In the genomic region with DNA sequence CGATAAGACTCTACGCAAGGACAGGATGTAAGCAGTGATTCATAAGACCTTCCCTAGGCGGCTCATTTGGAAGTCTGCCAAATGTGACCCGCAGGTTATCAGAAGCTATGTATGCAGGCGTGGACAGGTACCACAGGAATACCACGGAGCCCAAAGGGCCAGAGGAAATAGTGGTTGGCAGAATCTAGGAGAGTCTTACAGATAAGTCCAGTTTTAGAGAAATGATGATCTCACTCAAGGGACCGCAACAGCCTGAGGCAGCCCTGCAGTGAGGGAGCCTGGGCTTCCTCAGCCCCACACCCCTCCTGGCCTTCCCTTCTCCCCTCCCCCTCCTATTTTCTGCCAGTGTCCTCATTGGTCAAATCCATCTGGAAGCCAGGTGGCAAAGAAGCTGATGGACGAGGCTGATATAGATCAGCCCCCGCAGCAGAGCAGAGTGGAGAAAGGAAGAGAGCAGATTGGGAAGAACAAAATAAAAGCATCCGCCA, we compare ENCODE assay signal across 19 cellular contexts.
DNase-seq lines count a peak whose midpoint lies in the region; ATAC-seq and TF ChIP-seq lines count a peak whose summit lies in the region.
"Had no signal": no experiment of that assay in that cellular context is flagged by ENCODE, and none has a peak within 500 bp of the region (broad histone marks: within the 10 kb centered on the region; RNA-seq: fewer than 3 reads in every experiment).

No MANE protein-coding gene starts in this region.

- peaks cover 4% of the 10 kb centered on the region for H3K27me3 Mint-ChIP-seq in H9 (ENCODE audit: low read depth)
- H3K27me3 Mint-ChIP-seq in activated T-helper 2 cell treated with anti-CD3 and anti-CD28 coated beads, Interferon-gamma antibody, Interleukin-2, Interleukin-4, amounts not matched to agents 10 μg/mL and 5 μg/mL and 100 μg/mL, durations not matched to agents 14 hours and 24 hours and 36 hours (ENCODE audit: low read depth): no peaks in the 10 kb centered on the region

- H3K4me3 Mint-ChIP-seq in H9: no peak overlapping the region
- no peak overlapping the region for H3K4me3 Mint-ChIP-seq in activated T-helper 2 cell treated with anti-CD3 and anti-CD28 coated beads, Interferon-gamma antibody, Interleukin-2, Interleukin-4, amounts not matched to agents 10 μg/mL and 5 μg/mL and 100 μg/mL, durations not matched to agents 14 hours and 24 hours and 36 hours (ENCODE audit: low read depth)
- H3K4me3 Mint-ChIP-seq: central memory CD8-positive, alpha-beta T cell had no signal

- peak; percentile 10 for DNase-seq in COLO668 (lab: John Stamatoyannopoulos, UW; ENCODE audit: unreplicated experiment)
- DNase-seq in H9: peak; percentile 43
- peak; percentile 8 for DNase-seq in SK-N-DZ (ENCODE audit: low spot score)
- DNase-seq in fibroblast of pulmonary artery (ENCODE audit: low read depth): peak; percentile 51
- DNase-seq in activated T-helper 2 cell treated with anti-CD3 and anti-CD28 coated beads, Interferon-gamma antibody, Interleukin-2, Interleukin-4, amounts not matched to agents 10 μg/mL and 5 μg/mL and 100 μg/mL, durations not matched to agents 14 hours and 24 hours and 36 hours (ENCODE audit: low spot score): no peak
- no peak for DNase-seq in stimulated activated CD8-positive, alpha-beta memory T cell treated with anti-CD3 and anti-CD28 coated beads, Interleukin-4, amount 100 ng/mL, for 48 hours
- DNase-seq: activated CD4-positive, alpha-beta T cell treated with anti-CD3 and anti-CD28 coated beads for 48 hours; activated T-cell treated with anti-CD3 and anti-CD28 coated beads, Interleukin-2, amount 50 U/mL, for 1 hour; GM23248; head of caudate nucleus; NCI-H146; NCI-H524 treated with DMSO at 0.1 percent for 48 hours; stimulated activated CD4-positive, alpha-beta T cell treated with anti-CD3 and anti-CD28 coated beads, Interleukin-12 subunit alpha, Interleukin-12 subunit beta, amount 100 ng/mL, for 4 hours had no signal

- no peak overlapping the region for H2AK5ac ChIP-seq in H9 (ENCODE audit: insufficient read length, low read length)

- ATAC-seq in HG02623 (IDR thresholded peaks at IDR 0.05; ENCODE audit: unreplicated experiment) (no peak), HG03280 (IDR thresholded peaks at IDR 0.05; ENCODE audit: unreplicated experiment) (no peak)
- ATAC-seq: activated naive CD4-positive, alpha-beta T cell treated with anti-CD3 and anti-CD28 coated beads, Interleukin-2, amount 50 U/mL, for 72 hours; left lobe of liver had no signal

- TF ChIP-seq CTCF in H9 (conservative IDR thresholded peaks at IDR 0.05) (no peak), fibroblast of pulmonary artery (IDR thresholded peaks at IDR 0.05; ENCODE audit: low read length, missing control alignments) (no peak)

- H3K18ac ChIP-seq in H9 (ENCODE audit: insufficient read length, low read depth, low read length): no peak overlapping the region

- no peaks in the 10 kb centered on the region for H3K23me2 ChIP-seq in H9 (ENCODE audit: insufficient read length, low read depth, low read length, poor library complexity, severe bottlenecking)

- no peak overlapping the region for H3K9ac ChIP-seq in H9 (ENCODE audit: extremely low read depth, insufficient read length, low read length)
- H3K9ac ChIP-seq: GM23248, KMS-11 had no signal

- H3K27ac Mint-ChIP-seq in H9: no peak overlapping the region
- H3K27ac Mint-ChIP-seq in activated T-helper 2 cell treated with anti-CD3 and anti-CD28 coated beads, Interferon-gamma antibody, Interleukin-2, Interleukin-4, amounts not matched to agents 10 μg/mL and 5 μg/mL and 100 μg/mL, durations not matched to agents 14 hours and 24 hours and 36 hours: no peak overlapping the region
- H3K27ac Mint-ChIP-seq: activated naive CD4-positive, alpha-beta T cell treated with anti-CD3 and anti-CD28 coated beads, Interleukin-2, amount 50 U/mL, for 72 hours had no signal

- H3K36me3 Mint-ChIP-seq in H9 (ENCODE audit: insufficient read depth in 1 of 3, low read depth in 3 of 3): no peaks in the 10 kb centered on the region; a peak in 1 of 7 replicates
- no peaks in the 10 kb centered on the region for H3K36me3 Mint-ChIP-seq in activated T-helper 2 cell treated with anti-CD3 and anti-CD28 coated beads, Interferon-gamma antibody, Interleukin-2, Interleukin-4, amounts not matched to agents 10 μg/mL and 5 μg/mL and 100 μg/mL, durations not matched to agents 14 hours and 24 hours and 36 hours (ENCODE audit: low read depth)
- H3K36me3 Mint-ChIP-seq: activated naive CD4-positive, alpha-beta T cell treated with anti-CD3 and anti-CD28 coated beads, Interleukin-2, amount 50 U/mL, for 72 hours had no signal

- no peaks in the 10 kb centered on the region for H3K27me3 ChIP-seq in H9 (ENCODE audit: insufficient read depth, low read length)

- H2BK20ac ChIP-seq in H9 (ENCODE audit: low read depth, low read length, poor library complexity, severe bottlenecking): no peak overlapping the region

- H3K4me3 ChIP-seq in fibroblast of pulmonary artery (replicated peaks; ENCODE audit: low read depth, low read length): no peak overlapping the region
- H3K4me3 ChIP-seq: GM23248 had no signal

- H4K8ac ChIP-seq in H9 (replicated peaks; ENCODE audit: insufficient read length, low read depth, low read length): no peak overlapping the region

- H3K4me1 ChIP-seq in H9 (ENCODE audit: insufficient read depth, low read length): no peaks in the 10 kb centered on the region; the same call in 1 of the 2 replicates

- H2BK12ac ChIP-seq in H9 (ENCODE audit: insufficient read length, low read depth, low read length): no peak overlapping the region

- H3K4me2 ChIP-seq in H9 (ENCODE audit: insufficient read depth, insufficient read length, low read length): no peak overlapping the region
- H3K4me2 ChIP-seq: KMS-11 had no signal

- no peak overlapping the region for H3K14ac ChIP-seq in H9 (ENCODE audit: insufficient read depth, low read length)

- H3K79me1 ChIP-seq in H9 (ENCODE audit: insufficient read depth, low read depth, low read length, poor library complexity, severe bottlenecking): no peaks in the 10 kb centered on the region

- no peak overlapping the region for H2BK15ac ChIP-seq in H9 (ENCODE audit: low read depth, low read length)

- H3K4me1 Mint-ChIP-seq in H9: peaks cover 11 to 15% of the 10 kb centered on the region in 2 experiments
- H3K4me1 Mint-ChIP-seq in activated T-helper 2 cell treated with anti-CD3 and anti-CD28 coated beads, Interferon-gamma antibody, Interleukin-2, Interleukin-4, amounts not matched to agents 10 μg/mL and 5 μg/mL and 100 μg/mL, durations not matched to agents 14 hours and 24 hours and 36 hours (ENCODE audit: low read depth): no peaks in the 10 kb centered on the region
- H3K4me1 Mint-ChIP-seq: central memory CD8-positive, alpha-beta T cell had no signal

- intact Hi-C loops in activated T-helper 2 cell treated with anti-CD3 and anti-CD28 coated beads, Interferon-gamma antibody, Interleukin-2, Interleukin-4, amounts not matched to agents 10 μg/mL and 5 μg/mL and 100 μg/mL, durations not matched to agents 14 hours and 24 hours and 36 hours (cut with micrococcal nuclease): no loop called here

- H4K20me1 ChIP-seq in H9 (ENCODE audit: control insufficient read depth, insufficient read depth, insufficient read length): no peaks in the 10 kb centered on the region

- no peak overlapping the region for H3K27ac ChIP-seq in H9 (ENCODE audit: insufficient read length, low read depth, low read length)
- H3K27ac ChIP-seq: GM23248, KMS-11 had no signal

- H4K91ac ChIP-seq in H9 (ENCODE audit: insufficient read length, low read depth, low read length): no peak overlapping the region

- H3K9me3 ChIP-seq in H9 (ENCODE audit: control insufficient read depth, low read depth, low read length): no peaks in the 10 kb centered on the region

- H3K79me2 ChIP-seq in H9 (ENCODE audit: insufficient read depth, low read length): no peaks in the 10 kb centered on the region

- H2BK5ac ChIP-seq in H9 (ENCODE audit: insufficient read length, low read length): no peak overlapping the region

- H2BK120ac ChIP-seq in H9 (ENCODE audit: low read depth, low read length, poor library complexity, severe bottlenecking): no peak overlapping the region

- H2AFZ ChIP-seq in H9 (ENCODE audit: low read length): no peak overlapping the region
- H2AFZ ChIP-seq: GM23248 had no signal

- H3K9me3 Mint-ChIP-seq in H9: peaks cover 9 to 42% of the 10 kb centered on the region in 2 experiments; a peak in 4 of 5 replicates
- H3K9me3 Mint-ChIP-seq in activated T-helper 2 cell treated with anti-CD3 and anti-CD28 coated beads, Interferon-gamma antibody, Interleukin-2, Interleukin-4, amounts not matched to agents 10 μg/mL and 5 μg/mL and 100 μg/mL, durations not matched to agents 14 hours and 24 hours and 36 hours: peaks cover 3% of the 10 kb centered on the region
- H3K9me3 Mint-ChIP-seq: activated naive CD4-positive, alpha-beta T cell treated with anti-CD3 and anti-CD28 coated beads, Interleukin-2, amount 50 U/mL, for 72 hours; central memory CD8-positive, alpha-beta T cell had no signal

- no peak overlapping the region for H3T11ph ChIP-seq in H9 (ENCODE audit: low read length)

- no CpG with 5 or more reads among the region's 10 CpGs for WGBS in H9 (ENCODE audit: extremely low coverage, insufficient read length, low lambda C conversion rate)

- no peak overlapping the region for H3K56ac ChIP-seq in H9 (ENCODE audit: insufficient read length, low read depth, low read length)

- no peak overlapping the region for H4K5ac ChIP-seq in H9 (ENCODE audit: insufficient read length, low read depth, low read length)

- H3K4ac ChIP-seq in H9 (ENCODE audit: low read depth, low read length): no peak overlapping the region

- no peak overlapping the region for H3K23ac ChIP-seq in H9 (ENCODE audit: insufficient read length, low read depth, low read length)

Comparison
In these comparisons a context has a peak if more than half of its experiments do, and no peak if none do; other contexts are left out.
1. DNase-seq: peak in COLO668 (single experiment), H9 (single experiment), SK-N-DZ (single experiment) and fibroblast of pulmonary artery (single experiment); none in activated T-helper 2 cell treated with anti-CD3 and anti-CD28 coated beads, Interferon-gamma antibody, Interleukin-2, Interleukin-4, amounts not matched to agents 10 μg/mL and 5 μg/mL and 100 μg/mL, durations not matched to agents 14 hours and 24 hours and 36 hours (single experiment) and stimulated activated CD8-positive, alpha-beta memory T cell treated with anti-CD3 and anti-CD28 coated beads, Interleukin-4, amount 100 ng/mL, for 48 hours (single experiment).